37 cellular contexts compared by ENCODE assay signal in genomic region chr6:34726055-34726454, GRCh38. TPM values are rescaled to one million over a fixed set of nuclear protein-coding genes. Genes with fewer than 3 reads are reported as not detected.
DNase-seq lines count a peak whose midpoint lies in the region; ATAC-seq, FAIRE-seq and TF ChIP-seq lines count a peak whose summit lies in the region.
"Had no signal": no experiment of that assay in that cellular context is flagged by ENCODE, and none has a peak within 500 bp of the region (broad histone marks: within the 10 kb centered on the region; RNA-seq: fewer than 3 reads in every experiment).

No MANE protein-coding gene starts in this region.

- H3K4me1 Mint-ChIP-seq in endodermal cell = no peaks in the 10 kb centered on the region
- H3K4me1 Mint-ChIP-seq: B cell; CD14-positive monocyte; CD4-positive, alpha-beta memory T cell; CD4-positive, CD25-positive, alpha-beta regulatory T cell; CD8-positive, alpha-beta memory T cell had no signal

- H3K27ac ChIP-seq in HepG2 (ENCODE audit: extremely low read length, insufficient read depth, low read length) (no peak overlapping the region), right lobe of liver (no peak overlapping the region), HEK293 (ENCODE audit: extremely low read depth, low read depth, low read length) (no peak overlapping the region), K562 (ENCODE audit: extremely low read depth, low read depth, low read length) (no peak overlapping the region), endodermal cell (ENCODE audit: low read depth, low read length) (no peak overlapping the region)
- H3K27ac ChIP-seq: 22Rv1; A549; BLaER1; BLaER1 treated with 17β-estradiol and CSF1 and Interleukin-3, amounts not matched to agents 10 nM and 100 nM; C4-2B had no signal

- intact Hi-C loops in HepG2 (cut with micrococcal nuclease; ENCODE audit: unreplicated experiment) (no loop called here), right lobe of liver (cut with DNase I) (no loop called here), K562 (cut with micrococcal nuclease) (no loop called here)

- TF ChIP-seq EP300 in HepG2 (IDR thresholded peaks at IDR 0.05; ENCODE audit: low read depth in 2 of 2, low read length in 2 of 2) (no peak), HepG2 (CRISPR knock-in tag; IDR thresholded peaks at IDR 0.05; ENCODE audit: borderline replicate concordance) (no peak), K562 (IDR thresholded peaks at IDR 0.05; ENCODE audit: low read length) (no peak)

- ATAC-seq in HepG2 (no peak), right lobe of liver (no peak), K562 (no peak), HG03571 (IDR thresholded peaks at IDR 0.05; ENCODE audit: unreplicated experiment) (no peak)
- ATAC-seq: A549; CD8-positive, alpha-beta T cell had no signal

- H3K9me1 ChIP-seq in K562 (ENCODE audit: control insufficient read depth, insufficient read depth, low read length) = no peaks in the 10 kb centered on the region

- no TSS peak for BruUV-seq in HepG2 (replicated peaks; lab: Mats Ljungman, UMichigan)
- BruUV-seq in K562 (replicated peaks; lab: Mats Ljungman, UMichigan) = no TSS peak

- 26% methylated on average over 1 of the region's 1 CpG for WGBS in HepG2 (ENCODE audit: low lambda C conversion rate)
- WGBS in right lobe of liver (ENCODE audit: insufficient coverage, low coverage, low lambda C conversion rate, missing lambda C conversion rate) = 40% methylated on average over 1 of the region's 1 CpG
- WGBS in K562 (ENCODE audit: insufficient coverage, low coverage, missing lambda C conversion rate) = 67% methylated on average over 1 of the region's 1 CpG
- 91% methylated on average over 1 of the region's 1 CpG; no CpG with 5 or more reads in 1 of the 2 experiments for WGBS in endodermal cell (ENCODE audit: insufficient coverage in 1 of 2, insufficient read length in 1 of 2), 2 experiments

- no peak for TF ChIP-seq POLR2A in HepG2 (IDR thresholded peaks at IDR 0.05; ENCODE audit: insufficient read depth in 1 of 2, low read depth in 2 of 2, low read length in 2 of 2)
- TF ChIP-seq POLR2A in right lobe of liver (IDR thresholded peaks at IDR 0.05) = no peak
- TF ChIP-seq POLR2A in K562 (conservative IDR thresholded peaks at IDR 0.05) = no peak

- H2AFZ ChIP-seq in HepG2 (ENCODE audit: low read length) (no peak overlapping the region), K562 (ENCODE audit: low read depth, low read length) (no peak overlapping the region)

- no peaks in the 10 kb centered on the region for H4K20me1 ChIP-seq in HepG2 (ENCODE audit: insufficient read depth, low read length)
- no peaks in the 10 kb centered on the region for H4K20me1 ChIP-seq in K562 (replicated peaks; ENCODE audit: control insufficient read depth, insufficient read depth, low read length)
- H4K20me1 ChIP-seq: BLaER1; BLaER1 treated with 17β-estradiol and CSF1 and Interleukin-3, amounts not matched to agents 10 nM and 100 nM had no signal

- no peak overlapping the region for H3K27ac Mint-ChIP-seq in endodermal cell
- H3K27ac Mint-ChIP-seq: B cell; CD14-positive monocyte; CD4-positive, alpha-beta memory T cell; CD4-positive, alpha-beta T cell; CD4-positive, CD25-positive, alpha-beta regulatory T cell; CD8-positive, alpha-beta T cell had no signal

- no peak overlapping the region for H3K4me3 Mint-ChIP-seq in endodermal cell
- H3K4me3 Mint-ChIP-seq: B cell; CD14-positive monocyte; CD4-positive, alpha-beta memory T cell; CD4-positive, alpha-beta T cell; CD4-positive, CD25-positive, alpha-beta regulatory T cell; CD8-positive, alpha-beta memory T cell; CD8-positive, alpha-beta T cell had no signal

- H3K79me2 ChIP-seq in HepG2 (ENCODE audit: insufficient read depth, low read length) (no peaks in the 10 kb centered on the region), K562 (ENCODE audit: control insufficient read depth, insufficient read depth, low read length) (no peaks in the 10 kb centered on the region)

- in situ Hi-C loops in HepG2 (cut with HindIII; ENCODE audit: extremely low pct_ligation_motif_present, low pct_unique_long_range_greater_than_20kb) (no loop called here), K562 (cut with MboI) (no loop called here)

- H3K4me3 ChIP-seq in HepG2 (replicated peaks in 1 of 3; ENCODE audit: insufficient read depth in 1 of 3, low read depth in 2 of 3, low read length in 3 of 3) = no peak overlapping the region
- no peak overlapping the region for H3K4me3 ChIP-seq in right lobe of liver
- no peak overlapping the region for H3K4me3 ChIP-seq in HEK293 (ENCODE audit: low read depth, low read length)
- no peak overlapping the region for H3K4me3 ChIP-seq in K562
- H3K4me3 ChIP-seq in endodermal cell (ENCODE audit: low read length) = peak overlapping the region; percentile 17
- H3K4me3 ChIP-seq: A549; BLaER1; BLaER1 treated with 17β-estradiol and CSF1 and Interleukin-3, amounts not matched to agents 10 nM and 100 nM had no signal

- no peaks in the 10 kb centered on the region for H3K36me3 ChIP-seq in HepG2 (replicated peaks in 1 of 2; ENCODE audit: control insufficient read depth in 1 of 2, insufficient read depth in 2 of 2, low read length in 2 of 2)
- no peaks in the 10 kb centered on the region for H3K36me3 ChIP-seq in right lobe of liver
- H3K36me3 ChIP-seq in HEK293 (ENCODE audit: control insufficient read depth in 2 of 2, insufficient read depth in 1 of 2, low read length in 2 of 2) = no peaks in the 10 kb centered on the region
- H3K36me3 ChIP-seq in K562 (ENCODE audit: control insufficient read depth, insufficient read depth, low read length) = no peaks in the 10 kb centered on the region
- no peaks in the 10 kb centered on the region for H3K36me3 ChIP-seq in endodermal cell (ENCODE audit: control insufficient read depth, insufficient read depth, low read length)
- H3K36me3 ChIP-seq: BE2C; BLaER1; BLaER1 treated with 17β-estradiol and CSF1 and Interleukin-3, amounts not matched to agents 10 nM and 100 nM had no signal

- FAIRE-seq in HepG2 (lab: Jason Lieb, UNC) (no peak), K562 (lab: Jason Lieb, UNC) (no peak)
- FAIRE-seq: A204.1, A549, D721Med had no signal

- H3K9me3 ChIP-seq in HepG2 (ENCODE audit: low read length) = 0 out of 2 replicates have a peak, but pooled peaks cover 6% of the 10 kb centered on the region
- H3K9me3 ChIP-seq in right lobe of liver = no peaks in the 10 kb centered on the region
- no peaks in the 10 kb centered on the region for H3K9me3 ChIP-seq in HEK293 (ENCODE audit: control insufficient read depth, insufficient read depth, low read depth, low read length)
- peaks cover 7% of the 10 kb centered on the region; the same call in 1 of the 2 replicates for H3K9me3 ChIP-seq in K562 (replicated peaks; ENCODE audit: control insufficient read depth, insufficient read depth, low read depth, low read length)
- peaks cover 11% of the 10 kb centered on the region for H3K9me3 ChIP-seq in endodermal cell (ENCODE audit: control insufficient read depth, low read length)
- H3K9me3 ChIP-seq: BE2C, Caco-2 had no signal

- no peaks in the 10 kb centered on the region for H3K36me3 Mint-ChIP-seq in endodermal cell (ENCODE audit: low read depth)
- H3K36me3 Mint-ChIP-seq: CD14-positive monocyte; CD4-positive, CD25-positive, alpha-beta regulatory T cell; CD8-positive, alpha-beta memory T cell; CD8-positive, alpha-beta T cell had no signal

- no peaks in the 10 kb centered on the region for H3K27me3 Mint-ChIP-seq in endodermal cell (ENCODE audit: insufficient read depth)
- H3K27me3 Mint-ChIP-seq: B cell; CD4-positive, alpha-beta memory T cell; CD4-positive, alpha-beta T cell; CD8-positive, alpha-beta memory T cell had no signal

- peaks cover 11% of the 10 kb centered on the region for H3K9me3 Mint-ChIP-seq in endodermal cell
- H3K9me3 Mint-ChIP-seq: CD4-positive, alpha-beta T cell had no signal

- H3K4me2 ChIP-seq in HepG2 (ENCODE audit: low read depth, low read length) (no peak overlapping the region), K562 (ENCODE audit: insufficient read depth, low read length) (no peak overlapping the region)
- H3K4me2 ChIP-seq: A549; BLaER1; BLaER1 treated with 17β-estradiol and CSF1 and Interleukin-3, amounts not matched to agents 10 nM and 100 nM had no signal

- H3K4me1 ChIP-seq in HepG2 (ENCODE audit: insufficient read depth, low read length) (peaks cover 37% of the 10 kb centered on the region), right lobe of liver (no peaks in the 10 kb centered on the region), HEK293 (ENCODE audit: control insufficient read depth, insufficient read depth, low read length) (peaks cover 6% of the 10 kb centered on the region; the same call in 1 of the 2 replicates), K562 (replicated peaks in 1 of 2; ENCODE audit: control insufficient read depth in 2 of 2, insufficient read depth in 2 of 2, low read length in 2 of 2) (peaks cover 0 to 13% of the 10 kb centered on the region in 2 experiments; a peak in 2 of 5 replicates), endodermal cell (ENCODE audit: control insufficient read depth, insufficient read depth, low read length) (no peaks in the 10 kb centered on the region)
- H3K4me1 ChIP-seq: BE2C had no signal

- no peaks in the 10 kb centered on the region for H3K27me3 ChIP-seq in HepG2 (ENCODE audit: control insufficient read depth in 1 of 2, insufficient read depth in 2 of 2, low read length in 2 of 2)
- no peaks in the 10 kb centered on the region for H3K27me3 ChIP-seq in right lobe of liver
- H3K27me3 ChIP-seq in K562 (ENCODE audit: control insufficient read depth in 2 of 2, insufficient read depth in 2 of 2, low read length in 2 of 2) = no peaks in the 10 kb centered on the region
- no peaks in the 10 kb centered on the region for H3K27me3 ChIP-seq in endodermal cell (ENCODE audit: control insufficient read depth, insufficient read depth, low read length, poor library complexity, severe bottlenecking)
- H3K27me3 ChIP-seq: BE2C; BLaER1; BLaER1 treated with 17β-estradiol and CSF1 and Interleukin-3, amounts not matched to agents 10 nM and 100 nM had no signal

- no peak for TF ChIP-seq RAD21 in HepG2 (CRISPR knock-in tag; IDR thresholded peaks at IDR 0.05)
- no peak for TF ChIP-seq RAD21 in K562 (CRISPR knock-in tag; conservative IDR thresholded peaks at IDR 0.05 in 1 of 2, IDR thresholded peaks at IDR 0.05 in 1 of 2)

- H3K9ac ChIP-seq in HepG2 (ENCODE audit: insufficient read depth, low read depth, low read length) = no peak overlapping the region
- no peak overlapping the region for H3K9ac ChIP-seq in K562 (ENCODE audit: insufficient read depth in 1 of 2, low read depth in 2 of 2, low read length in 2 of 2)
- no peak overlapping the region for H3K9ac ChIP-seq in endodermal cell (ENCODE audit: extremely low read depth, low read length, poor library complexity, severe bottlenecking)
- H3K9ac ChIP-seq: BLaER1; BLaER1 treated with 17β-estradiol and CSF1 and Interleukin-3, amounts not matched to agents 10 nM and 100 nM had no signal

- CTCF ChIA-PET in HepG2 (lab: Yijun Ruan, JAX; ENCODE audit: low intra/inter-chr PET ratio, low total read pairs) = no interaction called here
- CTCF ChIA-PET in HEK293 (lab: Yijun Ruan, JAX) = no interaction called here
- CTCF ChIA-PET in K562 (lab: Yijun Ruan, JAX; ENCODE audit: low intra/inter-chr PET ratio) = interaction anchor here (0.7 kb wide), 1 partner anchor 263 kb away, joined by 3 read pairs; no protein-coding TSS in a partner anchor

- POLR2A ChIA-PET in HepG2 (lab: Yijun Ruan, JAX) = no interaction called here
- POLR2A ChIA-PET in HEK293 (lab: Yijun Ruan, JAX) = no interaction called here
- POLR2A ChIA-PET in K562 (lab: Yijun Ruan, JAX) = no interaction called here

- DNase-seq in HepG2 (ENCODE audit: low spot score) (no peak), right lobe of liver (no peak), K562 (ENCODE audit: extremely low read depth in 1 of 4, low spot score in 3 of 4) (peak in 2 of 4 experiments; percentile 42 to 48), endodermal cell (no peak), NCI-H146 (lab: John Stamatoyannopoulos, UW) (no peak), NCI-H226 (no peak)
- DNase-seq: 8988T; ACHN; AML-193; BE2C; C1 segment of cervical spinal cord; Caco-2; Calu3; CD4-positive, alpha-beta memory T cell; CD4-positive, alpha-beta T cell; CD4-positive, CD25-positive, alpha-beta regulatory T cell; CD8-positive, alpha-beta memory T cell; CD8-positive, alpha-beta T cell; COR-L47; DMS 273 treated with DMSO at 0.1 percent for 48 hours; DMS153; DMS53; DMS79; DMS79 treated with DMSO at 0.1 percent for 48 hours; DND-41; EL had no signal

- no peak for TF ChIP-seq CTCF in HepG2 (CRISPR knock-in tag; IDR thresholded peaks at IDR 0.05)
- TF ChIP-seq CTCF in right lobe of liver (IDR thresholded peaks at IDR 0.05) = no peak
- no peak for TF ChIP-seq CTCF in HEK293 (tag by site-specific recombination; IDR thresholded peaks at IDR 0.05)
- TF ChIP-seq CTCF in K562 (IDR thresholded peaks at IDR 0.05 in 2 of 3, conservative IDR thresholded peaks at IDR 0.05 in 1 of 3; ENCODE audit: insufficient read depth in 2 of 3, low read depth in 1 of 3, low read length in 3 of 3) = no peak
- no peak for TF ChIP-seq CTCF in endodermal cell (conservative IDR thresholded peaks at IDR 0.05)

RNA-seq across cellular contexts. Expression of gene ILRUN, which starts 29.5 kb away (rescaled TPM):
- total RNA-seq in HepG2 (2016; rRNA removed; fragmentation: Illumina TruSeq; extraction: Trizol) (66.6 and 90.8 TPM in 2 replicates), right lobe of liver (10 to 100 TPM; 55.5 to 89.1 (median 67.1) TPM), K562 (2014; rRNA removed) (35.7 and 44.7 TPM in 2 replicates), K562 (2014; rRNA removed; fragmentation: Illumina TruSeq; extraction: Trizol) (54.9 and 57.6 TPM in 2 replicates), K562 (2015; rRNA removed; fragmentation: Illumina TruSeq; extraction: Trizol) (53.4 and 55.0 TPM in 2 replicates), K562 (2021) (74.5 and 78.9 TPM in 2 replicates), endodermal cell (10 to 100 TPM; 73.0 to 90.5 TPM)
- total RNA-seq in HepG2 (2016; cell fraction: cytosol; rRNA removed; fragmentation: Illumina TruSeq; extraction: Trizol; ENCODE audit: low read depth) = 20.3 and 22.0 TPM in 2 replicates
- total RNA-seq in HepG2 (2016; cell fraction: insoluble cytoplasmic fraction; rRNA removed; fragmentation: Illumina TruSeq; extraction: Trizol) = 66.5 and 79.2 TPM in 2 replicates
- 93.9 and 107 TPM in 2 replicates for total RNA-seq in HepG2 (2016; cell fraction: membrane; rRNA removed; fragmentation: Illumina TruSeq; extraction: Trizol)
- total RNA-seq in HepG2 (2016; cell fraction: nucleus; rRNA removed; fragmentation: Illumina TruSeq; extraction: Trizol) = 37.4 and 39.5 TPM in 2 replicates
- polyA plus RNA-seq in HepG2 (2011; rRNA removed) (45.5 and 50.6 TPM in 2 replicates), K562 (2011; rRNA removed) (62.1 and 66.1 TPM in 2 replicates), K562 (2014; fragmentation: Illumina TruSeq; extraction: Trizol) (70.0 and 74.7 TPM in 2 replicates), K562 (2014; fragmentation: Nextera tagmentation; extraction: Ambion mirVana) (10 to 100 TPM; 24.9 to 30.7 TPM), K562 (2014; rRNA removed) (42.8 and 44.2 TPM in 2 replicates)
- 39.2 and 46.8 TPM in 2 replicates for polyA plus RNA-seq in HepG2 (2011; cell fraction: cytosol; rRNA removed)
- 18.1 and 22.0 TPM in 2 replicates for polyA plus RNA-seq in HepG2 (2011; cell fraction: nucleus; rRNA removed)
- 76.7 and 76.9 TPM in 2 replicates for polyA plus RNA-seq in HepG2 (2012)
- 23.8 and 24.6 TPM in 2 replicates for polyA plus RNA-seq in HepG2 (2016; cell fraction: cytosol; fragmentation: Illumina TruSeq; extraction: Trizol; ENCODE audit: low read depth)
- polyA plus RNA-seq in HepG2 (2016; cell fraction: insoluble cytoplasmic fraction; fragmentation: Illumina TruSeq; extraction: Trizol; ENCODE audit: low read depth) = 79.1 and 86.9 TPM in 2 replicates
- 82.0 and 93.2 TPM in 2 replicates for polyA plus RNA-seq in HepG2 (2016; cell fraction: membrane; fragmentation: Illumina TruSeq; extraction: Trizol; ENCODE audit: low read depth)
- polyA plus RNA-seq in HepG2 (2016; cell fraction: nucleus; fragmentation: Illumina TruSeq; extraction: Trizol; ENCODE audit: insufficient read depth, low read depth) = 42.3 and 46.6 TPM in 2 replicates
- 122 and 124 TPM in 2 replicates for polyA minus RNA-seq in HepG2 (2011; rRNA and poly(A)+ RNA removed; ENCODE audit: low replicate concordance)
- polyA minus RNA-seq in HepG2 (2011; cell fraction: cytosol; rRNA and poly(A)+ RNA removed) = 45.1 and 48.4 TPM in 2 replicates
- 27.2 and 30.5 TPM in 2 replicates for polyA minus RNA-seq in HepG2 (2011; cell fraction: nucleus; rRNA and poly(A)+ RNA removed)
- 46.7 and 47.2 TPM in 2 replicates for total RNA-seq in K562 (2011; cell fraction: chromatin; rRNA removed; ENCODE audit: low replicate concordance)
- total RNA-seq in K562 (2011; cell fraction: nucleolus; rRNA removed) = 30.2 and 32.0 TPM in 2 replicates
- total RNA-seq in K562 (2011; cell fraction: nucleoplasm; rRNA removed) = 38.8 and 48.2 TPM in 2 replicates
- polyA plus RNA-seq in K562 (2011; cell fraction: cytosol; rRNA removed) = 53.1 and 62.6 TPM in 2 replicates
- polyA plus RNA-seq in K562 (2011; cell fraction: nucleus; rRNA removed) = 26.0 and 30.3 TPM in 2 replicates
- 75.6 and 76.6 TPM in 2 replicates for polyA plus RNA-seq in K562 (2012)
- 88.9 and 93.9 TPM in 2 replicates for polyA minus RNA-seq in K562 (2011; rRNA and poly(A)+ RNA removed)
- 48.1 and 57.5 TPM in 2 replicates for polyA minus RNA-seq in K562 (2011; cell fraction: cytosol; rRNA and poly(A)+ RNA removed)
- 12.9 and 20.4 TPM in 2 replicates for polyA minus RNA-seq in K562 (2011; cell fraction: nucleus; rRNA and poly(A)+ RNA removed)
- polyA plus RNA-seq in endodermal cell (2013, experiment 1 of 2) = 38.0 TPM
- polyA plus RNA-seq in endodermal cell (2013, experiment 2 of 2) = 36.6 TPM

RNA-seq across cellular contexts. Expression of gene SNRPC, which starts 31.2 kb away (rescaled TPM):
- total RNA-seq in HepG2 (2016; rRNA removed; fragmentation: Illumina TruSeq; extraction: Trizol) (291 and 370 TPM in 2 replicates), right lobe of liver (10 to 100 TPM; 29.6 to 61.3 (median 33.3) TPM), K562 (2014; rRNA removed) (500 and 634 TPM in 2 replicates), K562 (2014; rRNA removed; fragmentation: Illumina TruSeq; extraction: Trizol) (430 and 439 TPM in 2 replicates), K562 (2015; rRNA removed; fragmentation: Illumina TruSeq; extraction: Trizol) (488 and 508 TPM in 2 replicates), K562 (2021) (415 and 433 TPM in 2 replicates), endodermal cell (100 to 1,000 TPM; 150 to 159 TPM)
- 161 and 169 TPM in 2 replicates for total RNA-seq in HepG2 (2016; cell fraction: cytosol; rRNA removed; fragmentation: Illumina TruSeq; extraction: Trizol; ENCODE audit: low read depth)
- total RNA-seq in HepG2 (2016; cell fraction: insoluble cytoplasmic fraction; rRNA removed; fragmentation: Illumina TruSeq; extraction: Trizol) = 295 and 368 TPM in 2 replicates
- 135 and 139 TPM in 2 replicates for total RNA-seq in HepG2 (2016; cell fraction: membrane; rRNA removed; fragmentation: Illumina TruSeq; extraction: Trizol)
- 91.8 and 101 TPM in 2 replicates for total RNA-seq in HepG2 (2016; cell fraction: nucleus; rRNA removed; fragmentation: Illumina TruSeq; extraction: Trizol)
- polyA plus RNA-seq in HepG2 (2011; rRNA removed) (212 and 226 TPM in 2 replicates), K562 (2011; rRNA removed) (495 and 598 TPM in 2 replicates), K562 (2014; fragmentation: Illumina TruSeq; extraction: Trizol) (868 and 905 TPM in 2 replicates), K562 (2014; fragmentation: Nextera tagmentation; extraction: Ambion mirVana) (100 to 1,000 TPM; 697 to 889 TPM), K562 (2014; rRNA removed) (808 and 854 TPM in 2 replicates)
- 294 and 326 TPM in 2 replicates for polyA plus RNA-seq in HepG2 (2011; cell fraction: cytosol; rRNA removed)
- 83.3 and 97.3 TPM in 2 replicates for polyA plus RNA-seq in HepG2 (2011; cell fraction: nucleus; rRNA removed)
- polyA plus RNA-seq in HepG2 (2012) = 181 and 228 TPM in 2 replicates
- polyA plus RNA-seq in HepG2 (2016; cell fraction: cytosol; fragmentation: Illumina TruSeq; extraction: Trizol; ENCODE audit: low read depth) = 220 TPM in 2 replicates
- 479 and 482 TPM in 2 replicates for polyA plus RNA-seq in HepG2 (2016; cell fraction: insoluble cytoplasmic fraction; fragmentation: Illumina TruSeq; extraction: Trizol; ENCODE audit: low read depth)
- polyA plus RNA-seq in HepG2 (2016; cell fraction: membrane; fragmentation: Illumina TruSeq; extraction: Trizol; ENCODE audit: low read depth) = 152 TPM in 2 replicates
- 204 and 206 TPM in 2 replicates for polyA plus RNA-seq in HepG2 (2016; cell fraction: nucleus; fragmentation: Illumina TruSeq; extraction: Trizol; ENCODE audit: insufficient read depth, low read depth)
- polyA minus RNA-seq in HepG2 (2011; rRNA and poly(A)+ RNA removed; ENCODE audit: low replicate concordance) = 113 and 123 TPM in 2 replicates
- 55.6 and 55.7 TPM in 2 replicates for polyA minus RNA-seq in HepG2 (2011; cell fraction: cytosol; rRNA and poly(A)+ RNA removed)
- polyA minus RNA-seq in HepG2 (2011; cell fraction: nucleus; rRNA and poly(A)+ RNA removed) = 29.7 and 31.5 TPM in 2 replicates
- 34.0 and 37.5 TPM in 2 replicates for total RNA-seq in K562 (2011; cell fraction: chromatin; rRNA removed; ENCODE audit: low replicate concordance)
- total RNA-seq in K562 (2011; cell fraction: nucleolus; rRNA removed) = 54.7 and 59.2 TPM in 2 replicates
- 62.7 and 69.1 TPM in 2 replicates for total RNA-seq in K562 (2011; cell fraction: nucleoplasm; rRNA removed)
- 883 and 1,009 TPM in 2 replicates for polyA plus RNA-seq in K562 (2011; cell fraction: cytosol; rRNA removed)
- polyA plus RNA-seq in K562 (2011; cell fraction: nucleus; rRNA removed) = 165 and 174 TPM in 2 replicates
- polyA plus RNA-seq in K562 (2012) = 407 and 437 TPM in 2 replicates
- polyA minus RNA-seq in K562 (2011; rRNA and poly(A)+ RNA removed) = 218 and 228 TPM in 2 replicates
- polyA minus RNA-seq in K562 (2011; cell fraction: cytosol; rRNA and poly(A)+ RNA removed) = 104 and 122 TPM in 2 replicates
- 21.0 and 35.1 TPM in 2 replicates for polyA minus RNA-seq in K562 (2011; cell fraction: nucleus; rRNA and poly(A)+ RNA removed)
- polyA plus RNA-seq in endodermal cell (2013, experiment 1 of 2) = 237 TPM
- 240 TPM for polyA plus RNA-seq in endodermal cell (2013, experiment 2 of 2)

Comparison
In these comparisons a context has a peak if more than half of its experiments do, and no peak if none do; other contexts are left out.
1. Of the 241 proteins assayed by ChIP-seq in both HepG2 and K562: peak only in HepG2: none; only in K562: CBX5, KDM1A and TRIM24; in both: none; in neither: 236; mixed calls (peak in some experiments, not most) for 2.